8 cellular contexts compared by ENCODE assay signal in the genomic region with DNA sequence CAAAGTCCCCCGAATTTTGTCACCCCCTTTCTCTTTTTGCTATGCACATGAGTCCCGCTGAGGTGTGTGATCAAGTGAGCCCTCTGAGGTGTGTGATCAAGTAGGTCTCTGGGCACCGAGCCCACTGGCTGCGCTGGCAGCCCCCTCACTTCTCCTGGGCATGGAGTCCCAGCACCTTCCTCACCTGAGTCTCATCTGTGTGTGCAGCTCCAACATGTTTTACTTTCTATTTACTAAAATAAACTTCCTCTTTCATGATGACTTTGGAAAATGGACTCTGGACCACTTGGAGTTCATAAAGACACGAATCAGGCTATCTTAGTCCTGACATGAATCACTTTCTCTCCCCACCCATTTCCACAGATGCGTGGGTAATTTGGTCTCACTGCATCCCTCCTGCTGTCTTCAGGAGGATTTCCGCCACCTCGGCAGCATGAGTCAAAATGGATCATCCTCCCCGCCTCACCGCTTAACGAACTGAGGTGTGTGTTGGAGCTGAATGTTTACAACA. TPM values are rescaled to one million over a fixed set of nuclear protein-coding genes. Genes with fewer than 3 reads are reported as not detected.
DNase-seq lines count a peak whose midpoint lies in the region; ATAC-seq and TF ChIP-seq lines count a peak whose summit lies in the region.

No MANE protein-coding gene starts in this region.

- H3K18ac ChIP-seq in mesenchymal stem cell (ENCODE audit: low read depth in 1 of 2, low read length in 2 of 2), result no peak overlapping the region

- ATAC-seq in HG03135 (IDR thresholded peaks at IDR 0.05; ENCODE audit: unreplicated experiment), result peak; percentile 50

- H2AK5ac ChIP-seq in mesenchymal stem cell (ENCODE audit: low read length, severe bottlenecking), result no peak overlapping the region

- no peak overlapping the region for H3K4ac ChIP-seq in mesenchymal stem cell (ENCODE audit: low read depth in 1 of 2, low read length in 2 of 2)

- H3K9ac ChIP-seq in mesenchymal stem cell (ENCODE audit: low read length), result no peak overlapping the region

- H3K4me2 ChIP-seq in mesenchymal stem cell (ENCODE audit: low read length, poor library complexity, severe bottlenecking), result no peak overlapping the region

- intact Hi-C loops in dorsolateral prefrontal cortex (cut with DNase I), result no loop called here

- H3K9me3 ChIP-seq in mesenchymal stem cell (ENCODE audit: control insufficient read depth, low read length), result no peaks in the 10 kb centered on the region

- H2AFZ ChIP-seq in mesenchymal stem cell (ENCODE audit: low read depth, low read length), result no peak overlapping the region

- no peaks in the 10 kb centered on the region for H3K79me1 ChIP-seq in mesenchymal stem cell (replicated peaks; ENCODE audit: low read length, poor library complexity, severe bottlenecking)

- H2BK12ac ChIP-seq in mesenchymal stem cell (ENCODE audit: low read length in 2 of 2), result peak overlapping the region in 1 of 2 experiments; percentile 59

- peaks cover 0 to 5% of the 10 kb centered on the region in 2 experiments for H3K27me3 ChIP-seq in mesenchymal stem cell (ENCODE audit: control insufficient read depth in 1 of 2, insufficient read depth in 1 of 2, low read length in 2 of 2)
- H3K27me3 ChIP-seq in dorsolateral prefrontal cortex, result peaks cover 0 to 4% (median 0%) of the 10 kb centered on the region in 45 donors

- DNase-seq in activated T-cell treated with anti-CD3 and anti-CD28 coated beads for 48 hours (ENCODE audit: low read depth) (peak; percentile 36), activated T-cell treated with anti-CD3 and anti-CD28 coated beads for 4 hours (no peak), mesenchymal stem cell (no peak), dorsolateral prefrontal cortex (no peak), NCI-H82 (lab: John Stamatoyannopoulos, UW) (no peak)
- peak; percentile 21 for DNase-seq in activated CD4-positive, alpha-beta T cell treated with anti-CD3 and anti-CD28 coated beads, Interleukin-2, amount 50 U/mL, for 1 hour
- peak; percentile 62 for DNase-seq in stimulated activated CD8-positive, alpha-beta memory T cell treated with anti-CD3 and anti-CD28 coated beads, Interleukin-4, amount 100 ng/mL, for 48 hours

- H2BK5ac ChIP-seq in mesenchymal stem cell (ENCODE audit: low read depth, low read length, poor library complexity, severe bottlenecking), result no peak overlapping the region

- H3K36me3 ChIP-seq in mesenchymal stem cell (ENCODE audit: control insufficient read depth in 1 of 2, insufficient read depth in 2 of 2, low read depth in 1 of 2, low read length in 2 of 2), result no peaks in the 10 kb centered on the region

- H3K4me1 ChIP-seq in mesenchymal stem cell (ENCODE audit: control insufficient read depth, insufficient read depth, low read depth, low read length), result peaks cover 2% of the 10 kb centered on the region

- no peak overlapping the region for H3K14ac ChIP-seq in mesenchymal stem cell (ENCODE audit: low read length in 2 of 2)

- H3K27ac ChIP-seq in mesenchymal stem cell (ENCODE audit: low read length, poor library complexity, severe bottlenecking), result no peak overlapping the region
- H3K27ac ChIP-seq in dorsolateral prefrontal cortex, result no peak overlapping the region

- H2BK120ac ChIP-seq in mesenchymal stem cell (ENCODE audit: low read depth, low read length), result no peak overlapping the region

- no peak overlapping the region for H2BK15ac ChIP-seq in mesenchymal stem cell (ENCODE audit: low read depth, poor library complexity, severe bottlenecking)

- no peak for TF ChIP-seq CTCF in dorsolateral prefrontal cortex (IDR thresholded peaks at IDR 0.05 in 54 of 56, conservative IDR thresholded peaks at IDR 0.05 in 2 of 56; ENCODE audit: low read depth in 1 of 56, partially characterized antibody in 56 of 56)

- H4K91ac ChIP-seq in mesenchymal stem cell (ENCODE audit: low read length), result no peak overlapping the region

- H4K8ac ChIP-seq in mesenchymal stem cell (ENCODE audit: low read length), result no peak overlapping the region

- WGBS in mesenchymal stem cell, result 89% methylated on average over 11 of the region's 11 CpGs

- H3K23ac ChIP-seq in mesenchymal stem cell (ENCODE audit: low read length in 2 of 2), result no peak overlapping the region

- H3K4me3 ChIP-seq in mesenchymal stem cell (ENCODE audit: insufficient read depth in 1 of 2, low read depth in 1 of 2, low read length in 2 of 2) (no peak overlapping the region), dorsolateral prefrontal cortex (no peak overlapping the region)

RNA-seq across cellular contexts. Expression of gene PRDM1, which starts 39.8 kb away (rescaled TPM):
- polyA plus RNA-seq in mesenchymal stem cell (2013, experiment 1 of 2), result 7.5 TPM
- 7.3 TPM for polyA plus RNA-seq in mesenchymal stem cell (2013, experiment 2 of 2)
- total RNA-seq in dorsolateral prefrontal cortex, result 1 to 10 TPM; 1.9 to 9.7 (median 4.6) TPM

Comparison
In these comparisons a context has a peak if more than half of its experiments do, and no peak if none do; other contexts are left out.
1. DNase-seq: peak in activated T-cell treated with anti-CD3 and anti-CD28 coated beads for 48 hours (single experiment), activated CD4-positive, alpha-beta T cell treated with anti-CD3 and anti-CD28 coated beads, Interleukin-2, amount 50 U/mL, for 1 hour (single experiment) and stimulated activated CD8-positive, alpha-beta memory T cell treated with anti-CD3 and anti-CD28 coated beads, Interleukin-4, amount 100 ng/mL, for 48 hours (single experiment); none in activated T-cell treated with anti-CD3 and anti-CD28 coated beads for 4 hours (single experiment), mesenchymal stem cell (single experiment), dorsolateral prefrontal cortex (0 of 10) and NCI-H82 (single experiment).